Comparison of ENCODE assay signal across 10 cellular contexts in genomic region chr7:99890348-99890747, GRCh38. TPM values are rescaled to one million over a fixed set of nuclear protein-coding genes. Genes with fewer than 3 reads are reported as not detected.
"Had no signal": no experiment of that assay in that cellular context is flagged by ENCODE, and none has a peak within 500 bp of the region (broad histone marks: within the 10 kb centered on the region; RNA-seq: fewer than 3 reads in every experiment).

No MANE protein-coding gene starts in this region.

RNA-seq across cellular contexts. Expression of gene OR2AE1, which starts 13.5 kb away (rescaled TPM):
- total RNA-seq: OCI-LY7, PC-9, Peyer's patch, Right ventricle myocardium inferior, Right ventricle myocardium superior, RPMI7951, SJSA1, SK-MEL-5 had no signal
- polyA plus RNA-seq: SK-N-SH had no signal

RNA-seq across cellular contexts. Expression of gene TRIM4, which starts 29.0 kb away (rescaled TPM):
- total RNA-seq: SK-MEL-5 had no signal

RNA-seq across cellular contexts. Expression of gene GJC3, which starts 39.1 kb away (rescaled TPM):
- total RNA-seq: OCI-LY7, PC-9, Peyer's patch, SJCRH30, SJSA1 had no signal
- polyA plus RNA-seq: SK-N-SH had no signal
